ENCODE assay signal across 18 cellular contexts in genomic region chr11:112735470-112735869, GRCh38.
DNase-seq lines count a peak whose midpoint lies in the region; ATAC-seq, FAIRE-seq and TF ChIP-seq lines count a peak whose summit lies in the region.
"Had no signal": no experiment of that assay in that cellular context is flagged by ENCODE, and none has a peak within 500 bp of the region (broad histone marks: within the 10 kb centered on the region; RNA-seq: fewer than 3 reads in every experiment).

No MANE protein-coding gene starts in this region.

- TF ChIP-seq RAD21 in GM12878 (IDR thresholded peaks at IDR 0.05; ENCODE audit: insufficient read depth, low read depth, low read length), result no peak

- CTCF ChIA-PET in GM12878 (lab: Yijun Ruan, JAX), result no interaction called here

- no peak overlapping the region for H3K9ac ChIP-seq in GM12878 (ENCODE audit: control insufficient read depth, insufficient read depth, low read length)
- H3K9ac ChIP-seq: BLaER1 treated with 17β-estradiol and CSF1 and Interleukin-3, amounts not matched to agents 10 nM and 100 nM had no signal

- 0% methylated on average over 2 of the region's 2 CpGs for WGBS in GM12878 (ENCODE audit: insufficient coverage, insufficient replicate concordance, low lambda C conversion rate, missing lambda C conversion rate)

- POLR2A ChIA-PET in GM12878 (lab: Charles Lee), result no interaction called here

- TF ChIP-seq POLR2A in GM12878 (IDR thresholded peaks at IDR 0.05; ENCODE audit: low read depth, low read length), result no peak

- TF ChIP-seq CTCF in GM12878 (IDR thresholded peaks at IDR 0.05 in 2 of 3, conservative IDR thresholded peaks at IDR 0.05 in 1 of 3; ENCODE audit: control insufficient read depth in 2 of 3, extremely low read depth in 1 of 3, insufficient read depth in 1 of 3, low read depth in 3 of 3, low read length in 3 of 3), result no peak

- no peak for TF ChIP-seq EP300 in GM12878 (IDR thresholded peaks at IDR 0.05; ENCODE audit: borderline replicate concordance in 1 of 2, control insufficient read depth in 1 of 2, low read depth in 2 of 2, low read length in 2 of 2)

- RAD21 ChIA-PET in GM12878 (lab: Charles Lee; ENCODE audit: unreplicated experiment), result interaction anchor here (1.3 kb wide), 1 partner anchor 148 kb away, joined by 3 read pairs; no protein-coding TSS in a partner anchor

- H4K20me1 ChIP-seq in GM12878 (ENCODE audit: control insufficient read depth, insufficient read depth), result no peaks in the 10 kb centered on the region

- H3K4me3 ChIP-seq in GM12878 (no peak overlapping the region), H7 (ENCODE audit: insufficient read depth, low read depth, low read length) (no peak overlapping the region)
- H3K4me3 ChIP-seq: BLaER1 treated with 17β-estradiol and CSF1 and Interleukin-3, amounts not matched to agents 10 nM and 100 nM; K562 had no signal

- no TSS peak for BruUV-seq in GM12878 (replicated peaks; lab: Mats Ljungman, UMichigan)

- peaks cover 3% of the 10 kb centered on the region; the same call in 1 of the 2 replicates for H3K4me1 ChIP-seq in GM12878 (ENCODE audit: control insufficient read depth, insufficient read depth, low read length)

- no peak for DNase-seq in GM12878 (ENCODE audit: low read depth, low spot score)
- no peak for DNase-seq in H7
- no peak for DNase-seq in T1000 (lab: John Stamatoyannopoulos, UW)
- DNase-seq: 8988T; CD4-positive, CD25-positive, alpha-beta regulatory T cell; DMS53; GF-D8; HCEC 1CT; HFFc6 had no signal

- no peak overlapping the region for H2AFZ ChIP-seq in GM12878 (ENCODE audit: control insufficient read depth, low read depth, low read length)

- no peaks in the 10 kb centered on the region for H3K79me2 ChIP-seq in GM12878 (ENCODE audit: control insufficient read depth, insufficient read depth, low read length)

- H3K4me2 ChIP-seq in GM12878 (ENCODE audit: control insufficient read depth, insufficient read depth), result no peak overlapping the region

- no peaks in the 10 kb centered on the region; the same call in 2 of the 3 replicates for H3K9me3 ChIP-seq in GM12878 (replicated peaks; ENCODE audit: control insufficient read depth, insufficient read depth, low read length)
- H3K9me3 ChIP-seq: BLaER1 treated with 17β-estradiol and CSF1 and Interleukin-3, amounts not matched to agents 10 nM and 100 nM had no signal

- peak; percentile 59 for ATAC-seq in GM18502 (IDR thresholded peaks at IDR 0.05; ENCODE audit: poor library complexity, unreplicated experiment)
- ATAC-seq in HG02798 (IDR thresholded peaks at IDR 0.05; ENCODE audit: poor library complexity, unreplicated experiment), result peak; percentile 41
- ATAC-seq in GM12878, result peak; percentile 27; the same call in 1 of the 3 replicates
- ATAC-seq in GM21619 (IDR thresholded peaks at IDR 0.05; ENCODE audit: unreplicated experiment), result no peak
- no peak for ATAC-seq in GM21515 (IDR thresholded peaks at IDR 0.05; ENCODE audit: unreplicated experiment)
- ATAC-seq: K562 had no signal

- in situ Hi-C loops in GM12878 (cut with MboI), result no loop called here

- SMC1A ChIA-PET in GM12878 (lab: Charles Lee; ENCODE audit: uncharacterized antibody, unreplicated experiment), result interaction anchor here (1.9 kb wide), 1 partner anchor 147 kb away, joined by 8 read pairs; no protein-coding TSS in a partner anchor

- intact Hi-C loops in GM12878 (cut with micrococcal nuclease; ENCODE audit: unreplicated experiment), result no loop called here

- no peak overlapping the region for H3K27ac ChIP-seq in GM12878 (ENCODE audit: control insufficient read depth, insufficient read depth)
- H3K27ac ChIP-seq in layer of hippocampus (ENCODE audit: low read depth, low read length), result peak overlapping the region; percentile 87
- H3K27ac ChIP-seq: BLaER1 treated with 17β-estradiol and CSF1 and Interleukin-3, amounts not matched to agents 10 nM and 100 nM had no signal

- H3K36me3 ChIP-seq in GM12878 (ENCODE audit: control insufficient read depth in 2 of 2, insufficient read depth in 2 of 2, low read length in 1 of 2), result no peaks in the 10 kb centered on the region
- H3K36me3 ChIP-seq in H7 (replicated peaks; ENCODE audit: control insufficient read depth, insufficient read depth, low read length), result no peaks in the 10 kb centered on the region
- H3K36me3 ChIP-seq: BLaER1 treated with 17β-estradiol and CSF1 and Interleukin-3, amounts not matched to agents 10 nM and 100 nM had no signal

- FAIRE-seq in GM12878 (lab: Jason Lieb, UNC), result no peak
- FAIRE-seq: GM19239, H1, K562 had no signal

- H3K27me3 ChIP-seq in GM12878 (replicated peaks in 1 of 2; ENCODE audit: control insufficient read depth in 2 of 2, insufficient read depth in 2 of 2, low read length in 1 of 2), result no peaks in the 10 kb centered on the region; a peak in 1 of 4 replicates
- H3K27me3 ChIP-seq in layer of hippocampus (ENCODE audit: control insufficient read depth, insufficient read depth, low read length), result no peaks in the 10 kb centered on the region
- no peaks in the 10 kb centered on the region for H3K27me3 ChIP-seq in H7 (ENCODE audit: control insufficient read depth, insufficient read depth, low read length)
- H3K27me3 ChIP-seq: BLaER1 treated with 17β-estradiol and CSF1 and Interleukin-3, amounts not matched to agents 10 nM and 100 nM had no signal

TF ChIP-seq in GM12878, 131 proteins besides CTCF, POLR2A, EP300 and RAD21 (continues in another document):
- TF ChIP-seq, protein P1, sequence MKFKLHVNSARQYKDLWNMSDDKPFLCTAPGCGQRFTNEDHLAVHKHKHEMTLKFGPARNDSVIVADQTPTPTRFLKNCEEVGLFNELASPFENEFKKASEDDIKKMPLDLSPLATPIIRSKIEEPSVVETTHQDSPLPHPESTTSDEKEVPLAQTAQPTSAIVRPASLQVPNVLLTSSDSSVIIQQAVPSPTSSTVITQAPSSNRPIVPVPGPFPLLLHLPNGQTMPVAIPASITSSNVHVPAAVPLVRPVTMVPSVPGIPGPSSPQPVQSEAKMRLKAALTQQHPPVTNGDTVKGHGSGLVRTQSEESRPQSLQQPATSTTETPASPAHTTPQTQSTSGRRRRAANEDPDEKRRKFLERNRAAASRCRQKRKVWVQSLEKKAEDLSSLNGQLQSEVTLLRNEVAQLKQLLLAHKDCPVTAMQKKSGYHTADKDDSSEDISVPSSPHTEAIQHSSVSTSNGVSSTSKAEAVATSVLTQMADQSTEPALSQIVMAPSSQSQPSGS (IDR thresholded peaks at IDR 0.05; ENCODE audit: low read length), result no peak
- TF ChIP-seq, protein P2, sequence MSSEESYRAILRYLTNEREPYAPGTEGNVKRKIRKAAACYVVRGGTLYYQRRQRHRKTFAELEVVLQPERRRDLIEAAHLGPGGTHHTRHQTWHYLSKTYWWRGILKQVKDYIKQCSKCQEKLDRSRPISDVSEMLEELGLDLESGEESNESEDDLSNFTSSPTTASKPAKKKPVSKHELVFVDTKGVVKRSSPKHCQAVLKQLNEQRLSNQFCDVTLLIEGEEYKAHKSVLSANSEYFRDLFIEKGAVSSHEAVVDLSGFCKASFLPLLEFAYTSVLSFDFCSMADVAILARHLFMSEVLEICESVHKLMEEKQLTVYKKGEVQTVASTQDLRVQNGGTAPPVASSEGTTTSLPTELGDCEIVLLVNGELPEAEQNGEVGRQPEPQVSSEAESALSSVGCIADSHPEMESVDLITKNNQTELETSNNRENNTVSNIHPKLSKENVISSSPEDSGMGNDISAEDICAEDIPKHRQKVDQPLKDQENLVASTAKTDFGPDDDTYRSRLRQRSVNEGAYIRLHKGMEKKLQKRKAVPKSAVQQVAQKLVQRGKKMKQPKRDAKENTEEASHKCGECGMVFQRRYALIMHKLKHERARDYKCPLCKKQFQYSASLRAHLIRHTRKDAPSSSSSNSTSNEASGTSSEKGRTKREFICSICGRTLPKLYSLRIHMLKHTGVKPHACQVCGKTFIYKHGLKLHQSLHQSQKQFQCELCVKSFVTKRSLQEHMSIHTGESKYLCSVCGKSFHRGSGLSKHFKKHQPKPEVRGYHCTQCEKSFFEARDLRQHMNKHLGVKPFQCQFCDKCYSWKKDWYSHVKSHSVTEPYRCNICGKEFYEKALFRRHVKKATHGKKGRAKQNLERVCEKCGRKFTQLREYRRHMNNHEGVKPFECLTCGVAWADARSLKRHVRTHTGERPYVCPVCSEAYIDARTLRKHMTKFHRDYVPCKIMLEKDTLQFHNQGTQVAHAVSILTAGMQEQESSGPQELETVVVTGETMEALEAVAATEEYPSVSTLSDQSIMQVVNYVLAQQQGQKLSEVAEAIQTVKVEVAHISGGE (CRISPR knock-in tag; IDR thresholded peaks at IDR 0.05), result no peak
- TF ChIP-seq POLR2AphosphoS2 (IDR thresholded peaks at IDR 0.05; ENCODE audit: low read depth, low read length) (no peak), CHD2 (IDR thresholded peaks at IDR 0.05; ENCODE audit: borderline replicate concordance, low read depth, low read length) (no peak), BACH1 (IDR thresholded peaks at IDR 0.05; ENCODE audit: borderline replicate concordance) (no peak), YY1 (IDR thresholded peaks at IDR 0.05; ENCODE audit: low read depth, low read length) (no peak), BCL3 (IDR thresholded peaks at IDR 0.05; ENCODE audit: borderline replicate concordance, insufficient read depth, low read depth, low read length, poor library complexity, severe bottlenecking) (no peak), NRF1 (conservative IDR thresholded peaks at IDR 0.05; ENCODE audit: low read depth, low read length) (no peak), HDGF (IDR thresholded peaks at IDR 0.05) (no peak), STAT3 (IDR thresholded peaks at IDR 0.05; ENCODE audit: low read depth, low read length) (no peak), ZNF384 (IDR thresholded peaks at IDR 0.05; ENCODE audit: borderline replicate concordance, low read depth, low read length) (no peak), CREM (IDR thresholded peaks at IDR 0.05; ENCODE audit: low read depth) (no peak), CEBPB (IDR thresholded peaks at IDR 0.05; ENCODE audit: borderline replicate concordance in 1 of 2, low read depth in 2 of 2, low read length in 2 of 2) (no peak), WRNIP1 (IDR thresholded peaks at IDR 0.05; ENCODE audit: borderline replicate concordance, low read depth, low read length) (no peak), RAD51 (IDR thresholded peaks at IDR 0.05) (no peak), ZZZ3 (IDR thresholded peaks at IDR 0.05; ENCODE audit: control insufficient read depth, insufficient read length, low read depth) (no peak)

Comparison
In these comparisons a context has a peak if more than half of its experiments do, and no peak if none do; other contexts are left out.
1. ATAC-seq: peak in GM18502 (single experiment), HG02798 (single experiment) and GM12878 (single experiment); none in GM21619 (single experiment) and GM21515 (single experiment).